ENCODE assay signal across 27 cellular contexts in genomic region chr15:57227181-57227580, GRCh38.
DNase-seq lines count a peak whose midpoint lies in the region; ATAC-seq and TF ChIP-seq lines count a peak whose summit lies in the region.
"Had no signal": no experiment of that assay in that cellular context is flagged by ENCODE, and none has a peak within 500 bp of the region (broad histone marks: within the 10 kb centered on the region; RNA-seq: fewer than 3 reads in every experiment).

No MANE protein-coding gene starts in this region.

- H2BK20ac ChIP-seq in IMR-90 (ENCODE audit: low read depth, low read length) = no peak overlapping the region

- peak; percentile 53; the same call in 1 of the 2 replicates for ATAC-seq in IMR-90 (ENCODE audit: low read depth)
- no peak for ATAC-seq in naive thymus-derived CD4-positive, alpha-beta T cell
- ATAC-seq: activated CD8-positive, alpha-beta memory T cell treated with anti-CD3 and anti-CD28 coated beads, Interleukin-2, amount 10 ng/mL, durations not matched to agents 7 days and 5 days; activated T-cell treated with anti-CD3 and anti-CD28 coated beads, Interleukin-2, amount 50 U/mL, for 72 hours; stimulated activated memory B cell treated with anti-CD40 and anti-IgM and Interleukin-4, amounts not matched to agents 10 μg/mL and 1 μg/mL and 100 μg/mL, for 72 hours had no signal

- H3K4me3 Mint-ChIP-seq in brain = peak overlapping the region; percentile 33 to 78 (median 73)
- peak overlapping the region in 2 of 3 experiments; percentile 27 to 79 for H3K4me3 Mint-ChIP-seq in nephron
- H3K4me3 Mint-ChIP-seq in activated naive CD8-positive, alpha-beta T cell treated with anti-CD3 and anti-CD28 coated beads for 36 hours = no peak overlapping the region
- peak overlapping the region in 1 of 10 donors; percentile 29 for H3K4me3 Mint-ChIP-seq in naive thymus-derived CD4-positive, alpha-beta T cell
- H3K4me3 Mint-ChIP-seq: activated CD4-positive, alpha-beta T cell treated with anti-CD3 and anti-CD28 coated beads, Interleukin-2, amount 10 ng/mL, durations not matched to agents 7 days and 5 days; activated CD8-positive, alpha-beta memory T cell treated with anti-CD3 and anti-CD28 coated beads, Interleukin-2, amount 10 ng/mL, durations not matched to agents 7 days and 5 days; activated naive CD4-positive, alpha-beta T cell treated with anti-CD3 and anti-CD28 coated beads for 36 hours; activated T-cell treated with anti-CD3 and anti-CD28 coated beads, Interleukin-2, amount 50 U/mL, for 72 hours; CD4-positive, CD25-positive, alpha-beta regulatory T cell; dendritic cell treated with granulocyte-macrophage colony-stimulating factor and Interleukin-4, amounts not matched to agents 40 ng/mL and 50 ng/mL, for 4 days; H9; stimulated activated memory B cell treated with anti-CD40 and anti-IgM and Interleukin-4, amounts not matched to agents 10 μg/mL and 1 μg/mL and 100 μg/mL, for 72 hours; T-helper 2 cell treated with Interferon-gamma antibody and Interleukin-4, amounts not matched to agents 5 μg/mL and 100 μg/mL, for 36 hours had no signal

- no peak overlapping the region for H2BK5ac ChIP-seq in IMR-90 (ENCODE audit: low read depth, low read length, poor library complexity, severe bottlenecking)

- H3K9ac ChIP-seq in IMR-90 (ENCODE audit: low read depth, low read length) = no peak overlapping the region

- no peak overlapping the region for H3K56ac ChIP-seq in IMR-90 (ENCODE audit: extremely low read depth, insufficient read depth, low read length)

- H3K36me3 ChIP-seq in IMR-90 (ENCODE audit: control insufficient read depth, insufficient read depth, low read length) = peaks cover 1% of the 10 kb centered on the region; the same call in 1 of the 2 replicates
- peaks cover 0 to 1% (median 0%) of the 10 kb centered on the region in 3 experiments for H3K36me3 ChIP-seq in naive thymus-derived CD4-positive, alpha-beta T cell (ENCODE audit: control insufficient read depth in 2 of 3, insufficient read depth in 3 of 3, low read length in 3 of 3)
- H3K36me3 ChIP-seq: ovary had no signal

- 0 out of 2 replicates have a peak overlapping the region, but pooled peaks have one; percentile 24 for H3K14ac ChIP-seq in IMR-90 (replicated peaks; ENCODE audit: low read depth, low read length)

- no peak for TF ChIP-seq CTCF in AG04450 (IDR thresholded peaks at IDR 0.05; ENCODE audit: low read depth, low read length)
- TF ChIP-seq CTCF in IMR-90 (conservative IDR thresholded peaks at IDR 0.05; ENCODE audit: low read depth, low read length) = no peak
- no peak for TF ChIP-seq CTCF in brain (conservative IDR thresholded peaks at IDR 0.05)
- no peak for TF ChIP-seq CTCF in nephron (IDR thresholded peaks at IDR 0.05; ENCODE audit: unreplicated experiment in 3 of 3)

- H3K27me3 Mint-ChIP-seq in brain (no peaks in the 10 kb centered on the region), nephron (ENCODE audit: low read depth) (no peaks in the 10 kb centered on the region)
- no peaks in the 10 kb centered on the region for H3K27me3 Mint-ChIP-seq in activated naive CD8-positive, alpha-beta T cell treated with anti-CD3 and anti-CD28 coated beads for 36 hours
- no peaks in the 10 kb centered on the region for H3K27me3 Mint-ChIP-seq in naive thymus-derived CD4-positive, alpha-beta T cell
- H3K27me3 Mint-ChIP-seq: activated CD4-positive, alpha-beta T cell treated with anti-CD3 and anti-CD28 coated beads, Interleukin-2, amount 10 ng/mL, durations not matched to agents 7 days and 5 days; activated CD8-positive, alpha-beta memory T cell treated with anti-CD3 and anti-CD28 coated beads, Interleukin-2, amount 10 ng/mL, durations not matched to agents 7 days and 5 days; CD4-positive, CD25-positive, alpha-beta regulatory T cell; dendritic cell treated with granulocyte-macrophage colony-stimulating factor and Interleukin-4, amounts not matched to agents 40 ng/mL and 50 ng/mL, for 4 days; stimulated activated memory B cell treated with anti-CD40 and anti-IgM and Interleukin-4, amounts not matched to agents 10 μg/mL and 1 μg/mL and 100 μg/mL, for 72 hours had no signal

- no peak overlapping the region for H4K5ac ChIP-seq in IMR-90 (ENCODE audit: low read depth, low read length)

- H3K4ac ChIP-seq in IMR-90 (ENCODE audit: low read depth, low read length) = no peak overlapping the region

- H3K4me1 Mint-ChIP-seq in brain = peaks cover 87% of the 10 kb centered on the region
- peaks cover 59% of the 10 kb centered on the region for H3K4me1 Mint-ChIP-seq in nephron
- peaks cover 24% of the 10 kb centered on the region for H3K4me1 Mint-ChIP-seq in activated naive CD8-positive, alpha-beta T cell treated with anti-CD3 and anti-CD28 coated beads for 36 hours
- peaks cover 0 to 51% (median 33%) of the 10 kb centered on the region in 7 donors for H3K4me1 Mint-ChIP-seq in naive thymus-derived CD4-positive, alpha-beta T cell
- H3K4me1 Mint-ChIP-seq: activated CD8-positive, alpha-beta memory T cell treated with anti-CD3 and anti-CD28 coated beads, Interleukin-2, amount 10 ng/mL, durations not matched to agents 7 days and 5 days had no signal

- 0 out of 2 replicates have a peak overlapping the region, but pooled peaks have one; percentile 1 for H3K4me3 ChIP-seq in AG04450 (ENCODE audit: low read depth, low read length)
- no peak overlapping the region for H3K4me3 ChIP-seq in IMR-90 (ENCODE audit: insufficient read depth, low read depth, low read length)
- no peak overlapping the region for H3K4me3 ChIP-seq in naive thymus-derived CD4-positive, alpha-beta T cell (ENCODE audit: low read length)
- H3K4me3 ChIP-seq: ovary, right atrium auricular region had no signal

- dilution Hi-C loops in IMR-90 (cut with HindIII; ENCODE audit: low sequenced_read_pairs, unreplicated experiment) = no loop called here

- no peak for TF ChIP-seq POLR2A in IMR-90 (IDR thresholded peaks at IDR 0.05; ENCODE audit: low read depth, low read length)

- no peak overlapping the region for H2AK5ac ChIP-seq in IMR-90 (ENCODE audit: low read depth, low read length)

- BruUV-seq in IMR-90 (replicated peaks; lab: Mats Ljungman, UMichigan) = no TSS peak

- H3K9me3 Mint-ChIP-seq in brain (no peaks in the 10 kb centered on the region), nephron (no peaks in the 10 kb centered on the region)
- H3K9me3 Mint-ChIP-seq in activated naive CD8-positive, alpha-beta T cell treated with anti-CD3 and anti-CD28 coated beads for 36 hours = no peaks in the 10 kb centered on the region
- no peaks in the 10 kb centered on the region for H3K9me3 Mint-ChIP-seq in naive thymus-derived CD4-positive, alpha-beta T cell
- H3K9me3 Mint-ChIP-seq: activated CD4-positive, alpha-beta T cell treated with anti-CD3 and anti-CD28 coated beads, Interleukin-2, amount 10 ng/mL, durations not matched to agents 7 days and 5 days; activated naive CD4-positive, alpha-beta T cell treated with anti-CD3 and anti-CD28 coated beads for 36 hours; activated T-cell treated with anti-CD3 and anti-CD28 coated beads, Interleukin-2, amount 50 U/mL, for 72 hours; CD4-positive, CD25-positive, alpha-beta regulatory T cell; dendritic cell treated with granulocyte-macrophage colony-stimulating factor and Interleukin-4, amounts not matched to agents 40 ng/mL and 50 ng/mL, for 4 days; H9; stimulated activated memory B cell treated with anti-CD40 and anti-IgM and Interleukin-4, amounts not matched to agents 10 μg/mL and 1 μg/mL and 100 μg/mL, for 72 hours; T-helper 2 cell treated with Interferon-gamma antibody and Interleukin-4, amounts not matched to agents 5 μg/mL and 100 μg/mL, for 36 hours had no signal

- POLR2A ChIA-PET in AG04450 (lab: Yijun Ruan, JAX) = no interaction called here
- POLR2A ChIA-PET in IMR-90 (lab: Charles Lee; ENCODE audit: unreplicated experiment) = no interaction called here
- POLR2A ChIA-PET in naive thymus-derived CD4-positive, alpha-beta T cell (lab: Charles Lee) = no interaction called here

- H2BK15ac ChIP-seq in IMR-90 (ENCODE audit: low read depth, low read length) = no peak overlapping the region

- no peak overlapping the region for H4K8ac ChIP-seq in IMR-90 (ENCODE audit: low read depth in 2 of 2, low read length in 2 of 2)

- no CpG with 5 or more reads among the region's 3 CpGs for WGBS in IMR-90 (ENCODE audit: extremely low coverage in 2 of 2, insufficient read length in 1 of 2), 2 experiments

- H3K9me3 ChIP-seq in AG04450 (ENCODE audit: control insufficient read depth, insufficient read depth, low read length) (no peaks in the 10 kb centered on the region), IMR-90 (ENCODE audit: control insufficient read depth, insufficient read depth, low read length) (no peaks in the 10 kb centered on the region)
- H3K9me3 ChIP-seq in naive thymus-derived CD4-positive, alpha-beta T cell (ENCODE audit: control insufficient read depth in 2 of 3, low read length in 3 of 3) = no peaks in the 10 kb centered on the region
- H3K9me3 ChIP-seq: ovary, right atrium auricular region had no signal

- no peak overlapping the region for H3K27ac ChIP-seq in AG04450 (ENCODE audit: low read depth, low read length)
- no peak overlapping the region for H3K27ac ChIP-seq in IMR-90 (ENCODE audit: insufficient read depth, low read length)
- H3K27ac ChIP-seq in naive thymus-derived CD4-positive, alpha-beta T cell (ENCODE audit: low read depth, low read length) = no peak overlapping the region
- H3K27ac ChIP-seq: ovary, right atrium auricular region, RWPE1, VCaP had no signal

- H3K79me1 ChIP-seq in IMR-90 (ENCODE audit: low read depth in 1 of 2, low read length in 2 of 2) = peaks cover 16 to 21% of the 10 kb centered on the region in 2 experiments; a peak in 3 of 4 replicates

- H2AFZ ChIP-seq in IMR-90 (replicated peaks; ENCODE audit: low read length, poor library complexity) = no peak overlapping the region

- no peak overlapping the region for H2BK120ac ChIP-seq in IMR-90 (ENCODE audit: low read depth, low read length)

- no peaks in the 10 kb centered on the region for H3K27me3 ChIP-seq in AG04450 (ENCODE audit: control insufficient read depth, insufficient read depth, low read length)
- no peaks in the 10 kb centered on the region for H3K27me3 ChIP-seq in IMR-90 (ENCODE audit: control insufficient read depth, insufficient read depth, low read length)
- no peaks in the 10 kb centered on the region for H3K27me3 ChIP-seq in naive thymus-derived CD4-positive, alpha-beta T cell (ENCODE audit: control insufficient read depth in 2 of 2, insufficient read depth in 2 of 2, low read length in 2 of 2)
- H3K27me3 ChIP-seq: ovary, right atrium auricular region had no signal

- H3K27ac Mint-ChIP-seq in brain (peak overlapping the region; percentile 8 to 92 (median 59)), nephron (peak overlapping the region; percentile 52 to 77 (median 74))
- H3K27ac Mint-ChIP-seq in activated naive CD8-positive, alpha-beta T cell treated with anti-CD3 and anti-CD28 coated beads for 36 hours = no peak overlapping the region
- peak overlapping the region in 2 of 9 donors; percentile 7 to 72 for H3K27ac Mint-ChIP-seq in naive thymus-derived CD4-positive, alpha-beta T cell
- H3K27ac Mint-ChIP-seq: activated CD4-positive, alpha-beta T cell treated with anti-CD3 and anti-CD28 coated beads, Interleukin-2, amount 10 ng/mL, durations not matched to agents 7 days and 5 days; activated CD8-positive, alpha-beta memory T cell treated with anti-CD3 and anti-CD28 coated beads, Interleukin-2, amount 10 ng/mL, durations not matched to agents 7 days and 5 days; activated naive CD4-positive, alpha-beta T cell treated with anti-CD3 and anti-CD28 coated beads for 36 hours; activated T-cell treated with anti-CD3 and anti-CD28 coated beads, Interleukin-2, amount 50 U/mL, for 72 hours; CD4-positive, CD25-positive, alpha-beta regulatory T cell; dendritic cell treated with granulocyte-macrophage colony-stimulating factor and Interleukin-4, amounts not matched to agents 40 ng/mL and 50 ng/mL, for 4 days; stimulated activated memory B cell treated with anti-CD40 and anti-IgM and Interleukin-4, amounts not matched to agents 10 μg/mL and 1 μg/mL and 100 μg/mL, for 72 hours; T-helper 2 cell treated with Interferon-gamma antibody and Interleukin-4, amounts not matched to agents 5 μg/mL and 100 μg/mL, for 36 hours had no signal

- H4K20me1 ChIP-seq in IMR-90 (ENCODE audit: insufficient read depth, low read length) = no peaks in the 10 kb centered on the region; the same call in 1 of the 2 replicates

- TF ChIP-seq RAD21 in IMR-90 (IDR thresholded peaks at IDR 0.05; ENCODE audit: low read length) = no peak

- in situ Hi-C loops in IMR-90 (cut with MboI; ENCODE audit: low sequenced_read_pairs) = no loop called here

- no peaks in the 10 kb centered on the region for H3K9me1 ChIP-seq in IMR-90 (ENCODE audit: insufficient read depth, low read length)

- DNase-seq in AG04450 (ENCODE audit: low read depth, low spot score) = no peak
- DNase-seq in IMR-90 = no peak
- DNase-seq in activated naive CD8-positive, alpha-beta T cell treated with anti-CD3 and anti-CD28 coated beads for 36 hours = no peak
- DNase-seq in pons (ENCODE audit: low spot score) = no peak
- no peak for DNase-seq in naive thymus-derived CD4-positive, alpha-beta T cell
- DNase-seq: activated CD4-positive, alpha-beta T cell treated with anti-CD3 and anti-CD28 coated beads, Interleukin-2, amount 10 ng/mL, durations not matched to agents 7 days and 5 days; activated CD8-positive, alpha-beta memory T cell treated with anti-CD3 and anti-CD28 coated beads, Interleukin-2, amount 10 ng/mL, durations not matched to agents 7 days and 5 days; activated naive CD4-positive, alpha-beta T cell treated with anti-CD3 and anti-CD28 coated beads for 36 hours; activated T-cell treated with anti-CD3 and anti-CD28 coated beads, Interleukin-2, amount 50 U/mL, for 72 hours; amygdala; CD4-positive, CD25-positive, alpha-beta regulatory T cell; EL; H9; kidney glomerular epithelial cell; mammary epithelial cell; NCI-H2081 treated with DMSO at 0.1 percent for 48 hours; NCI-H510A; ovary; stimulated activated CD4-positive, alpha-beta T cell treated with anti-CD3 and anti-CD28 coated beads, Interleukin-4, amount 100 ng/mL, for 1 hour had no signal

- H3K4me1 ChIP-seq in IMR-90 (ENCODE audit: control insufficient read depth, insufficient read depth, low read length) = peaks cover 3% of the 10 kb centered on the region; the same call in 1 of the 2 replicates
- no peaks in the 10 kb centered on the region for H3K4me1 ChIP-seq in naive thymus-derived CD4-positive, alpha-beta T cell (ENCODE audit: control insufficient read depth in 2 of 2, insufficient read depth in 2 of 2, low read length in 2 of 2)

- CTCF ChIA-PET in AG04450 (lab: Charles Lee) = no interaction called here
- CTCF ChIA-PET in IMR-90 (lab: Yijun Ruan, JAX) = no interaction called here
- CTCF ChIA-PET in naive thymus-derived CD4-positive, alpha-beta T cell (lab: Charles Lee) = no interaction called here

- intact Hi-C loops in IMR-90 (cut with micrococcal nuclease) = no loop called here
- intact Hi-C loops in naive thymus-derived CD4-positive, alpha-beta T cell (cut with micrococcal nuclease) = no loop called here

- H3K36me3 Mint-ChIP-seq in brain (peaks cover 9% of the 10 kb centered on the region), nephron (ENCODE audit: low read depth) (peaks cover 6% of the 10 kb centered on the region)
- no peaks in the 10 kb centered on the region for H3K36me3 Mint-ChIP-seq in activated naive CD8-positive, alpha-beta T cell treated with anti-CD3 and anti-CD28 coated beads for 36 hours
- peaks cover 0 to 6% (median 0%) of the 10 kb centered on the region in 5 donors for H3K36me3 Mint-ChIP-seq in naive thymus-derived CD4-positive, alpha-beta T cell
- H3K36me3 Mint-ChIP-seq: activated CD8-positive, alpha-beta memory T cell treated with anti-CD3 and anti-CD28 coated beads, Interleukin-2, amount 10 ng/mL, durations not matched to agents 7 days and 5 days; CD4-positive, CD25-positive, alpha-beta regulatory T cell had no signal

- no peak overlapping the region for H2AK9ac ChIP-seq in IMR-90 (replicated peaks; ENCODE audit: low read depth, low read length, poor library complexity)

- no peak overlapping the region for H3K18ac ChIP-seq in IMR-90 (ENCODE audit: low read depth, low read length)

- no peak overlapping the region for H4K91ac ChIP-seq in IMR-90 (ENCODE audit: insufficient read depth, low read depth, low read length)

- H3K4me2 ChIP-seq in IMR-90 (ENCODE audit: low read depth, low read length) = peak overlapping the region; percentile 2; the same call in 1 of the 2 replicates

- no peak overlapping the region for H3K23ac ChIP-seq in IMR-90 (ENCODE audit: low read depth, low read length)
